In the genomic region with DNA sequence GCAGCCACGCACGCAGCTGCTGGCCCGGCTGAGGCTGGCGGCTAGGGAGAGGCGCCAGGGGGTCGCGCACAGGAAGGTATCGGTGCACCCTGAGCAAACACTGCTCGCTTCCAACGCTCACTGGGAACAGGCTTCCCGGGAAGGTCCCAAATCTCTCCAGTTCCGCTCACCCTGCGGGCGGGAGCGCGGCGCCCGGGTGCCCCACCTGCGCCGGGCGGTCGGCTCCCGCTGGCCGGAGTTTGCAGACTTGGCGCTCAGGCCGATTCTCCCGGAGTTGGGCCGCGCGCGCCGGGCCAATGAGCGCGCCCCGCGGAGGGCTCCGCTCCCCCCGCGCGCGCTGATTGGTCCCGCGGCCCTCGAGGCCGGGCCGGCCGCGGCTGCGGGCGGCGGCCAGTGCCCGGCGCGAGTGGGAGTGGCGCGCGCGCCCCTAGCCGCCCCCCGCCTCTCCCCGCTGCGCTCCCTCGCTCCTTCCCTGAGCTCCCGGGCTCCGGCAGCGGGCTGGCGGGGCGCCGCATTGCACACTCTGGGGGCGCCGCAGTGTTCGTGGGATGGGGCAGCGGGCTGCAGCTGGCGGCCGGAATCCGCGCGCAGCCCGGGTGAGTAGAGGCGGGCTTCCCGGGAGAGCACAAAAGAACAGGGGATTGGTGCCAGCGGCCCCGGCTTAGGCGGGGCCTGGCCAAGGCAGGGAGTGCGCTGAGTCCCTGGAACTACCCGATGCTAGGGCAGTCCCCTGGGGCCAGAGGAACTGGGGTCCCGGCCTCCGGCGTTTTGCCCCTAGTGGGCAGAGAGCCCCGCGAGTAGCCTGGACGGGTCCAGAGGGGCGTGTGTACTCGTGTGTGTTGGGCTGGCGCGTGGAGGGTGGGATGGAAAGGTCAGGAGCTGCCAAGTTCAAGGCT, we compare ENCODE assay signal across 8 cellular contexts. TPM values are rescaled to one million over a fixed set of nuclear protein-coding genes. Genes with fewer than 3 reads are reported as not detected.
DNase-seq lines count a peak whose midpoint lies in the region; ATAC-seq and TF ChIP-seq lines count a peak whose summit lies in the region.

A gene with protein sequence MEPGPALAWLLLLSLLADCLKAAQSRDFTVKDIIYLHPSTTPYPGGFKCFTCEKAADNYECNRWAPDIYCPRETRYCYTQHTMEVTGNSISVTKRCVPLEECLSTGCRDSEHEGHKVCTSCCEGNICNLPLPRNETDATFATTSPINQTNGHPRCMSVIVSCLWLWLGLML (plus strand): TSS at position 461 of the 896 bp plus-strand sequence. CDS start 107,122 bp downstream, outside the sequence.

- peaks cover 3% of the 10 kb centered on the region for H3K27me3 Mint-ChIP-seq in progenitor cell of endocrine pancreas

- H3K9me3 Mint-ChIP-seq in progenitor cell of endocrine pancreas (ENCODE audit: low read depth) = peaks cover 5% of the 10 kb centered on the region

- TF ChIP-seq CTCF in progenitor cell of endocrine pancreas (IDR thresholded peaks at IDR 0.05; ENCODE audit: unreplicated experiment) = peak; percentile 41

- H3K4me3 Mint-ChIP-seq in progenitor cell of endocrine pancreas (ENCODE audit: low read depth) = peak within 1 kb of the TSS; percentile 93

- H3K4me1 Mint-ChIP-seq in progenitor cell of endocrine pancreas (ENCODE audit: low read depth) = peaks cover 36% of the 10 kb centered on the region

- H3K36me3 Mint-ChIP-seq in progenitor cell of endocrine pancreas (ENCODE audit: insufficient read depth) = peaks cover 5% of the 10 kb centered on the region

- ATAC-seq in GM18517 (IDR thresholded peaks at IDR 0.05; ENCODE audit: unreplicated experiment) (peak; percentile 74), HG03064 (IDR thresholded peaks at IDR 0.05; ENCODE audit: low read depth, unreplicated experiment) (peak; percentile 75)

- peak within 1 kb of the TSS; percentile 94 for H3K27ac Mint-ChIP-seq in progenitor cell of endocrine pancreas

- in situ Hi-C loops in ACHN (cut with HindIII; ENCODE audit: low pct_ligation_motif_present, low pct_unique_long_range_greater_than_20kb, low sequenced_read_pairs) = no loop called here

- DNase-seq in ACHN (peak; percentile 85), NCI-H2227 treated with DMSO at 0.1 percent for 48 hours (lab: John Stamatoyannopoulos, UW) (peak; percentile 86), anterior cingulate cortex (lab: John Stamatoyannopoulos, UW) (peak in 55 of 58 donors; percentile 7 to 84 (median 66)), hypothalamus (lab: John Stamatoyannopoulos, UW) (peak in 48 of 51 donors; percentile 18 to 83 (median 67)), progenitor cell of endocrine pancreas (ENCODE audit: low spot score, unreplicated experiment) (peak; percentile 63), activated gamma-delta T cell treated with Interleukin-2 at 50 U/mL for 16 hours (no peak)

RNA-seq across cellular contexts. Expression of the gene that starts here (rescaled TPM):
- total RNA-seq in progenitor cell of endocrine pancreas = 30.1 and 30.5 TPM in 2 replicates
